ENCODE assay signal across 16 cellular contexts in genomic region chr7:5296015-5296621, GRCh38. TPM values are rescaled to one million over a fixed set of nuclear protein-coding genes. Genes with fewer than 3 reads are reported as not detected.
DNase-seq lines count a peak whose midpoint lies in the region; ATAC-seq and TF ChIP-seq lines count a peak whose summit lies in the region.
"Had no signal": no experiment of that assay in that cellular context is flagged by ENCODE, and none has a peak within 500 bp of the region (broad histone marks: within the 10 kb centered on the region; RNA-seq: fewer than 3 reads in every experiment).

No MANE protein-coding gene starts in this region.

- H3K4me1 ChIP-seq in psoas muscle = no peaks in the 10 kb centered on the region
- H3K4me1 ChIP-seq: Caco-2 had no signal

- H3K27ac Mint-ChIP-seq in T-helper 2 cell treated with Interferon-gamma antibody and Interleukin-4, amounts not matched to agents 5 μg/mL and 100 μg/mL, for 36 hours = peak overlapping the region; percentile 20
- H3K27ac Mint-ChIP-seq in activated CD4-positive, alpha-beta memory T cell treated with anti-CD3 and anti-CD28 coated beads, Interleukin-2, amount 10 ng/mL, durations not matched to agents 7 days and 5 days = no peak overlapping the region
- H3K27ac Mint-ChIP-seq in effector memory CD8-positive, alpha-beta T cell = peak overlapping the region; percentile 32 to 82
- no peak overlapping the region for H3K27ac Mint-ChIP-seq in nephron progenitor cell

- no peak for DNase-seq in T-helper 2 cell treated with Interferon-gamma antibody and Interleukin-4, amounts not matched to agents 5 μg/mL and 100 μg/mL, for 36 hours (ENCODE audit: low spot score)
- DNase-seq in T-helper 2 cell (no peak), nephron progenitor cell (peak; percentile 25), NCI-H526 (lab: John Stamatoyannopoulos, UW) (no peak), GM13977 (ENCODE audit: low spot score) (no peak), psoas muscle (no peak)
- DNase-seq in activated CD4-positive, alpha-beta memory T cell treated with anti-CD3 and anti-CD28 coated beads, Interleukin-2, amount 10 ng/mL, durations not matched to agents 7 days and 5 days = peak; percentile 18
- DNase-seq in effector memory CD8-positive, alpha-beta T cell = no peak
- DNase-seq: brain microvascular endothelial cell, Caco-2, heart left ventricle, Kasumi-1, left ventricle myocardium superior, NCI-H1694, T1000 had no signal

- H3K4me3 Mint-ChIP-seq in T-helper 2 cell treated with Interferon-gamma antibody and Interleukin-4, amounts not matched to agents 5 μg/mL and 100 μg/mL, for 36 hours = peak overlapping the region; percentile 67
- H3K4me3 Mint-ChIP-seq in activated CD4-positive, alpha-beta memory T cell treated with anti-CD3 and anti-CD28 coated beads, Interleukin-2, amount 10 ng/mL, durations not matched to agents 7 days and 5 days = peak overlapping the region; percentile 39
- H3K4me3 Mint-ChIP-seq in effector memory CD8-positive, alpha-beta T cell = peak overlapping the region; percentile 65 to 75
- H3K4me3 Mint-ChIP-seq in nephron progenitor cell = peak overlapping the region; percentile 76

- no peak overlapping the region for H3K4me3 ChIP-seq in psoas muscle

- in situ Hi-C loops in GM13977 (cut with MboI; ENCODE audit: low pct_unique_long_range_greater_than_20kb, low sequenced_read_pairs, unreplicated experiment) = no loop called here

- H3K27me3 Mint-ChIP-seq in T-helper 2 cell treated with Interferon-gamma antibody and Interleukin-4, amounts not matched to agents 5 μg/mL and 100 μg/mL, for 36 hours (ENCODE audit: low read depth) = peaks cover 18% of the 10 kb centered on the region
- H3K27me3 Mint-ChIP-seq in activated CD4-positive, alpha-beta memory T cell treated with anti-CD3 and anti-CD28 coated beads, Interleukin-2, amount 10 ng/mL, durations not matched to agents 7 days and 5 days = peaks cover 23% of the 10 kb centered on the region
- H3K27me3 Mint-ChIP-seq in effector memory CD8-positive, alpha-beta T cell = peaks cover 7% of the 10 kb centered on the region in 2 donors
- peaks cover 18% of the 10 kb centered on the region for H3K27me3 Mint-ChIP-seq in nephron progenitor cell (ENCODE audit: low read depth, poor library complexity)

- no peak overlapping the region for H3K27ac ChIP-seq in psoas muscle
- H3K27ac ChIP-seq: brain microvascular endothelial cell, heart left ventricle, skin epidermis had no signal

- H3K4me1 Mint-ChIP-seq in T-helper 2 cell treated with Interferon-gamma antibody and Interleukin-4, amounts not matched to agents 5 μg/mL and 100 μg/mL, for 36 hours (ENCODE audit: low read depth) = peaks cover 11% of the 10 kb centered on the region
- peaks cover 10% of the 10 kb centered on the region for H3K4me1 Mint-ChIP-seq in activated CD4-positive, alpha-beta memory T cell treated with anti-CD3 and anti-CD28 coated beads, Interleukin-2, amount 10 ng/mL, durations not matched to agents 7 days and 5 days
- H3K4me1 Mint-ChIP-seq in effector memory CD8-positive, alpha-beta T cell (ENCODE audit: low read depth in 2 of 2) = peaks cover 12 to 19% of the 10 kb centered on the region in 2 donors
- peaks cover 24% of the 10 kb centered on the region for H3K4me1 Mint-ChIP-seq in nephron progenitor cell

- ATAC-seq in effector memory CD8-positive, alpha-beta T cell (replicated peaks) = no peak
- ATAC-seq in psoas muscle = no peak
- ATAC-seq: heart left ventricle, left ventricle myocardium superior had no signal

- H3K36me3 ChIP-seq in psoas muscle (ENCODE audit: insufficient read depth in 1 of 2, low read depth in 1 of 2) = no peaks in the 10 kb centered on the region
- H3K36me3 ChIP-seq: brain microvascular endothelial cell, heart left ventricle had no signal

- CTCF ChIA-PET in activated CD4-positive, alpha-beta memory T cell treated with anti-CD3 and anti-CD28 coated beads, Interleukin-2, amount 10 ng/mL, durations not matched to agents 7 days and 5 days (lab: Charles Lee) = no interaction called here

- intact Hi-C loops in psoas muscle (cut with DNase I) = no loop called here

- 54 to 61% (median 61%) methylated on average over 25 to 30 of the region's 30 CpGs for WGBS in psoas muscle, 3 donors

- peaks cover 0 to 7% (median 3%) of the 10 kb centered on the region in 3 donors for H3K27me3 ChIP-seq in psoas muscle (ENCODE audit: insufficient read depth in 3 of 3, low read length in 2 of 3)
- H3K27me3 ChIP-seq: brain microvascular endothelial cell had no signal

- POLR2A ChIA-PET in activated CD4-positive, alpha-beta memory T cell treated with anti-CD3 and anti-CD28 coated beads, Interleukin-2, amount 10 ng/mL, durations not matched to agents 7 days and 5 days (lab: Charles Lee) = no interaction called here

- no peaks in the 10 kb centered on the region for H3K9me3 ChIP-seq in psoas muscle
- H3K9me3 ChIP-seq: Caco-2, heart left ventricle had no signal

- H3K36me3 Mint-ChIP-seq in T-helper 2 cell treated with Interferon-gamma antibody and Interleukin-4, amounts not matched to agents 5 μg/mL and 100 μg/mL, for 36 hours (ENCODE audit: low read depth) = no peaks in the 10 kb centered on the region
- no peaks in the 10 kb centered on the region for H3K36me3 Mint-ChIP-seq in activated CD4-positive, alpha-beta memory T cell treated with anti-CD3 and anti-CD28 coated beads, Interleukin-2, amount 10 ng/mL, durations not matched to agents 7 days and 5 days (ENCODE audit: low read depth)
- H3K36me3 Mint-ChIP-seq in effector memory CD8-positive, alpha-beta T cell (ENCODE audit: insufficient read depth) = peaks cover 9% of the 10 kb centered on the region
- H3K36me3 Mint-ChIP-seq in nephron progenitor cell (ENCODE audit: low read depth) = peaks cover 53% of the 10 kb centered on the region

- no peaks in the 10 kb centered on the region for H3K9me3 Mint-ChIP-seq in T-helper 2 cell treated with Interferon-gamma antibody and Interleukin-4, amounts not matched to agents 5 μg/mL and 100 μg/mL, for 36 hours
- H3K9me3 Mint-ChIP-seq in activated CD4-positive, alpha-beta memory T cell treated with anti-CD3 and anti-CD28 coated beads, Interleukin-2, amount 10 ng/mL, durations not matched to agents 7 days and 5 days = no peaks in the 10 kb centered on the region
- peaks cover 0 to 11% of the 10 kb centered on the region in 2 donors for H3K9me3 Mint-ChIP-seq in effector memory CD8-positive, alpha-beta T cell
- H3K9me3 Mint-ChIP-seq in nephron progenitor cell = peaks cover 13% of the 10 kb centered on the region

- no peak for TF ChIP-seq CTCF in nephron progenitor cell (IDR thresholded peaks at IDR 0.05)
- no peak for TF ChIP-seq CTCF in GM13977 (IDR thresholded peaks at IDR 0.05; ENCODE audit: extremely low read depth, insufficient read depth, missing control alignments)
- TF ChIP-seq CTCF in psoas muscle (IDR thresholded peaks at IDR 0.05) = no peak

RNA-seq across cellular contexts. Expression of gene SLC29A4, which starts 13.4 kb away (rescaled TPM):
- total RNA-seq in activated CD4-positive, alpha-beta memory T cell treated with anti-CD3 and anti-CD28 coated beads, Interleukin-2, amount 10 ng/mL, durations not matched to agents 7 days and 5 days = under 1 TPM; 0.45 to 0.88 TPM
- 1 to 10 TPM in 3 of 4 donors, under 1 TPM in 1; 0.77 to 3.4 (median 2.3) TPM for total RNA-seq in psoas muscle
- polyA plus RNA-seq in psoas muscle = 1 to 10 TPM; 1.5 to 3.7 (median 2.6) TPM

Comparison
In these comparisons a context has a peak if more than half of its experiments do, and no peak if none do; other contexts are left out.
1. DNase-seq: peak in activated CD4-positive, alpha-beta memory T cell treated with anti-CD3 and anti-CD28 coated beads, Interleukin-2, amount 10 ng/mL, durations not matched to agents 7 days and 5 days (single experiment) and nephron progenitor cell (single experiment); none in T-helper 2 cell treated with Interferon-gamma antibody and Interleukin-4, amounts not matched to agents 5 μg/mL and 100 μg/mL, for 36 hours (single experiment), T-helper 2 cell (0 of 5), effector memory CD8-positive, alpha-beta T cell (0 of 3), NCI-H526 (0 of 2), GM13977 (single experiment) and psoas muscle (0 of 2).
2. H3K27ac Mint-ChIP-seq: peak in T-helper 2 cell treated with Interferon-gamma antibody and Interleukin-4, amounts not matched to agents 5 μg/mL and 100 μg/mL, for 36 hours (single experiment) and effector memory CD8-positive, alpha-beta T cell (2 of 2); none in activated CD4-positive, alpha-beta memory T cell treated with anti-CD3 and anti-CD28 coated beads, Interleukin-2, amount 10 ng/mL, durations not matched to agents 7 days and 5 days (single experiment) and nephron progenitor cell (single experiment).
3. Peak in every context shown above with its lines, with median percentiles within 50 percentile points of each other: H3K4me3 Mint-ChIP-seq.